Comparison of ENCODE assay signal across 25 cellular contexts in the genomic region with DNA sequence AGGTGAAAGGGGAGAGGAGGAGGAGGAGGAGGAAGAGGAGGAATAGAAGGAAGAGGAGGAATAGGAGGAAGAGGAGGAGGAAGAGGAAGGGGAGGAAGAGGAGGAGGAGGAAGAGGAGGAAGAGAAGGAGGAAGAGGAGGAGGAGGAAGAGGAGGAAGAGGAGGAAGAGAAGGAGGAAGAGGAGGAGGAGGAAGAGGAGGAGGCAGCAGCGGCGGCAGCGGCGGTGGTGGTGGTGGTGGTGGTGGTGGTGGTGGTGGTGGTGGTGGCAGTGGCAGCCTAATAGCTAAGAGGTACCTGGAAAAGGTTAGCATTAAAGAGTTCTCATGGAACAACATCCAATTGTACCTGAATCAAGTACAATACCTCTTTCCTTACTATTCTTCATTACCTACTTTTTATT.
"Had no signal": no experiment of that assay in that cellular context is flagged by ENCODE, and none has a peak within 500 bp of the region (broad histone marks: within the 10 kb centered on the region; RNA-seq: fewer than 3 reads in every experiment).

No MANE protein-coding gene starts in this region.

- ATAC-seq: esophagus mucosa; gastrocnemius medialis; left ventricle myocardium superior; lower lobe of right lung; naive thymus-derived CD4-positive, alpha-beta T cell; psoas muscle; right cardiac atrium; stimulated activated naive B cell treated with anti-CD40 and anti-IgM and Interleukin-4, amounts not matched to agents 10 μg/mL and 1 μg/mL and 100 μg/mL, for 72 hours had no signal

- H3K4me1 ChIP-seq: lower lobe of right lung, psoas muscle, spleen, stomach, thyroid gland had no signal

- H3K27me3 ChIP-seq: gastrocnemius medialis, ovary, spleen, stomach, thyroid gland had no signal

- H3K4me3 ChIP-seq: gastrocnemius medialis, lower lobe of right lung, ovary, psoas muscle, skin epidermis, spleen, stomach, thyroid gland had no signal

- FAIRE-seq: keratinocyte, urothelium cell line had no signal

- H3K9me3 ChIP-seq: gastrocnemius medialis, lower lobe of right lung, ovary, psoas muscle, spleen, stomach, thyroid gland had no signal

- H3K27me3 Mint-ChIP-seq: naive thymus-derived CD4-positive, alpha-beta T cell; stimulated activated naive B cell treated with anti-CD40 and anti-IgM and Interleukin-4, amounts not matched to agents 10 μg/mL and 1 μg/mL and 100 μg/mL, for 72 hours had no signal

- H3K9me3 Mint-ChIP-seq: naive thymus-derived CD4-positive, alpha-beta T cell; stimulated activated naive B cell treated with anti-CD40 and anti-IgM and Interleukin-4, amounts not matched to agents 10 μg/mL and 1 μg/mL and 100 μg/mL, for 72 hours had no signal

- H3K27ac ChIP-seq: epithelial cell of prostate, gastrocnemius medialis, lower lobe of right lung, ovary, psoas muscle, skin epidermis, spleen, stomach, thyroid gland had no signal

- H3K36me3 ChIP-seq: ovary, thyroid gland had no signal

- H3K4me3 Mint-ChIP-seq: naive thymus-derived CD4-positive, alpha-beta T cell; stimulated activated naive B cell treated with anti-CD40 and anti-IgM and Interleukin-4, amounts not matched to agents 10 μg/mL and 1 μg/mL and 100 μg/mL, for 72 hours had no signal

- DNase-seq: cerebellar nuclear complex; cortex of kidney; foreskin fibroblast; gastrocnemius medialis; left ventricle myocardium superior; lower lobe of right lung; mesenchymal stem cell; midbrain; naive thymus-derived CD4-positive, alpha-beta T cell; occipital lobe; ovary; posterior cingulate gyrus; psoas muscle; right cardiac atrium; spleen; stimulated activated CD4-positive, alpha-beta T cell treated with anti-CD3 and anti-CD28 coated beads, Interleukin-4, amount 100 ng/mL, for 4 hours; stimulated activated naive B cell treated with anti-CD40 and anti-IgM and Interleukin-4, amounts not matched to agents 10 μg/mL and 1 μg/mL and 100 μg/mL, for 72 hours; stomach; thyroid gland; trophoblast cell had no signal
